In the genomic region with DNA sequence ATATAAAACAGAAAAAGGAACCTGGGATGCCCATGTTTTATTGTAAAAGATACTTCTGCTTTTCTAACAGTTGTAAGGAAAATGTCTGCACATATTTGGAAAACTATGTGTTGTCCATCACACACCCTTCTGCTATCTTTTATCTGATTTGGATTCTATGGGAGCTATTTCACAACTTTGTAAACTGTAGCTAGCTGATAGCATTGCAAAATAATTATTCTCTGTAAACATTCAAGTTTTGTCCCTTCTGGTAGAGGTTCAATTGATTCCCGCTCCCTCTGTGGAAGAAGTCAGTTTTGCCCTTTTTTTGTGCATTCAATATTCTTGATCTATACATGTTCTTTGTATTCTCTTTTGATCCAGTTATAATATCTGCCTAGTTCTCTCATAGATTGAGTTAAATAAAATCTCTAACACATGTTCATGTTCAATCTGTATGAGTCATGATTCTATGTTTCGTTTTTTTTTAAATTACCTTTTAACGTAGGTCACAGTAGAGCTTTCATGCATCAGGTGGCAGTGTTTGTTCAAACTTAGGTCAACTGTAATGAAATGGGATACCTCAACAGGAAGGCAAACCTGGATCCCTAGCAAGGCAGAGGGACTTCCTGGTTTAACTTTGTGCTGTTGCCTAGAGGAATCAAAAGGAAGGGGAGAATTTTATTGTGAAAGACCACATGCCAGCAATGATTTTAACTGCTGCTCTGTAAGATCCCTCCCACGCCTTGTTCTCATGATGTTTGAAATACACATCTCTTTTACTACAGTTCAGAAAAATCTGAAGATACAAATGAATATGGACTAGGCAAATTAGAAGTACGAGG, we compare ENCODE assay signal across 8 cellular contexts. TPM values are rescaled to one million over a fixed set of nuclear protein-coding genes. Genes with fewer than 3 reads are reported as not detected.
DNase-seq lines count a peak whose midpoint lies in the region; ATAC-seq and TF ChIP-seq lines count a peak whose summit lies in the region.

No MANE protein-coding gene starts in this region.

- peak overlapping the region in 2 of 5 donors; percentile 29 to 39 for H3K27ac ChIP-seq in stomach

- H3K27me3 ChIP-seq in stomach = no peaks in the 10 kb centered on the region

- no peaks in the 10 kb centered on the region for H3K36me3 ChIP-seq in stomach

- intact Hi-C loops in natural killer cell (cut with micrococcal nuclease) = loop anchor here (1.0 to 5.0 kb wide), 2 partner anchors 112 to 377 kb away; no protein-coding TSS in a partner anchor
- intact Hi-C loops in stomach (cut with DNase I; ENCODE audit: low total_unique reads) = loop anchor here (10.0 kb wide), 1 partner anchor 110 kb away; no protein-coding TSS in a partner anchor
- intact Hi-C loops in CD14-positive monocyte (cut with micrococcal nuclease) = no loop called here

- no peak for TF ChIP-seq POLR2A in stomach (IDR thresholded peaks at IDR 0.05)

- ATAC-seq in natural killer cell (peak in 2 of 3 donors; percentile 39 to 44), HG03097 (IDR thresholded peaks at IDR 0.05; ENCODE audit: low FRiP score, unreplicated experiment) (no peak)
- ATAC-seq in natural killer cell treated with Interleukin-12 subunit alpha and Interleukin-12 subunit beta and Interleukin-15 and Interleukin-18, amount 100 ng/mL, for 72 hours = no peak

- no peak overlapping the region for H3K4me3 ChIP-seq in stomach

- H3K36me3 Mint-ChIP-seq in natural killer cell (peaks cover 7% of the 10 kb centered on the region), CD14-positive monocyte (no peaks in the 10 kb centered on the region)
- peaks cover 6% of the 10 kb centered on the region for H3K36me3 Mint-ChIP-seq in natural killer cell treated with Interleukin-12 subunit alpha and Interleukin-12 subunit beta and Interleukin-15 and Interleukin-18, amount 100 ng/mL, for 72 hours

- H3K4me1 ChIP-seq in stomach = peaks cover 0 to 8% (median 4%) of the 10 kb centered on the region in 4 donors

- no peak for TF ChIP-seq CTCF in natural killer cell (IDR thresholded peaks at IDR 0.05)
- TF ChIP-seq CTCF in stomach (IDR thresholded peaks at IDR 0.05) = peak in 2 of 7 experiments; percentile 18 to 70
- TF ChIP-seq CTCF in CD14-positive monocyte (IDR thresholded peaks at IDR 0.05) = no peak

- H3K4me1 Mint-ChIP-seq in natural killer cell (peaks cover 6% of the 10 kb centered on the region in 2 donors), CD14-positive monocyte (no peaks in the 10 kb centered on the region)
- no peaks in the 10 kb centered on the region for H3K4me1 Mint-ChIP-seq in natural killer cell treated with Interleukin-12 subunit alpha and Interleukin-12 subunit beta and Interleukin-15 and Interleukin-18, amount 100 ng/mL, for 72 hours (ENCODE audit: low read depth in 2 of 2)

- no peak overlapping the region for H3K27ac Mint-ChIP-seq in natural killer cell
- H3K27ac Mint-ChIP-seq in natural killer cell treated with Interleukin-12 subunit alpha and Interleukin-12 subunit beta and Interleukin-15 and Interleukin-18, amount 100 ng/mL, for 72 hours = no peak overlapping the region
- no peak overlapping the region for H3K27ac Mint-ChIP-seq in CD14-positive monocyte

- H3K9me3 ChIP-seq in stomach = no peaks in the 10 kb centered on the region

- TF ChIP-seq EP300 in stomach (IDR thresholded peaks at IDR 0.05) = no peak

- DNase-seq in natural killer cell (no peak), SHP77 (lab: John Stamatoyannopoulos, UW) (peak; percentile 77 to 79), glomerular visceral epithelial cell (ENCODE audit: extremely low spot score) (peak; percentile 78), stomach (peak; percentile 31), NCI-H446 (lab: John Stamatoyannopoulos, UW) (no peak), CD14-positive monocyte (ENCODE audit: low spot score) (no peak)
- DNase-seq in natural killer cell treated with Interleukin-12 subunit alpha and Interleukin-12 subunit beta and Interleukin-15 and Interleukin-18, amount 100 ng/mL, for 72 hours (ENCODE audit: low spot score) = no peak

- H3K9me3 Mint-ChIP-seq in natural killer cell (peaks cover 4 to 5% of the 10 kb centered on the region in 2 donors), CD14-positive monocyte (peaks cover 4 to 14% (median 11%) of the 10 kb centered on the region in 7 donors)
- peaks cover 4% of the 10 kb centered on the region for H3K9me3 Mint-ChIP-seq in natural killer cell treated with Interleukin-12 subunit alpha and Interleukin-12 subunit beta and Interleukin-15 and Interleukin-18, amount 100 ng/mL, for 72 hours

- H3K27me3 Mint-ChIP-seq in natural killer cell (ENCODE audit: low read depth in 2 of 2) = peaks cover 16 to 32% of the 10 kb centered on the region in 2 donors
- peaks cover 17 to 21% of the 10 kb centered on the region in 2 donors for H3K27me3 Mint-ChIP-seq in natural killer cell treated with Interleukin-12 subunit alpha and Interleukin-12 subunit beta and Interleukin-15 and Interleukin-18, amount 100 ng/mL, for 72 hours
- H3K27me3 Mint-ChIP-seq in CD14-positive monocyte (ENCODE audit: low read depth in 3 of 3) = peaks cover 0 to 4% (median 4%) of the 10 kb centered on the region in 3 donors

- H3K4me3 Mint-ChIP-seq in natural killer cell (no peak overlapping the region), CD14-positive monocyte (no peak overlapping the region)
- H3K4me3 Mint-ChIP-seq in natural killer cell treated with Interleukin-12 subunit alpha and Interleukin-12 subunit beta and Interleukin-15 and Interleukin-18, amount 100 ng/mL, for 72 hours = no peak overlapping the region

- WGBS in stomach, 5 donors = 32 to 48% (median 41%) methylated on average over 5 of the region's 5 CpGs

RNA-seq across cellular contexts. Expression of a gene that starts 26.0 kb away (rescaled TPM):
- total RNA-seq in natural killer cell (10 to 100 TPM; 11.0 to 21.1 (median 13.5) TPM), stomach (10 to 100 TPM in 1 of 5 donors, 1 to 10 TPM in 4; 1.4 to 47.5 (median 5.5) TPM)
- 10 to 100 TPM in 1 of 2 donors, 1 to 10 TPM in 1; 7.2 to 15.3 TPM for total RNA-seq in natural killer cell treated with Interleukin-12 subunit alpha and Interleukin-12 subunit beta and Interleukin-15 and Interleukin-18, amount 100 ng/mL, for 72 hours
- polyA plus RNA-seq in stomach (1 to 10 TPM; 3.3 to 6.9 (median 4.4) TPM), CD14-positive monocyte (under 1 TPM; 0.43 to 0.70 TPM)

Comparison
In these comparisons a context has a peak if more than half of its experiments do, and no peak if none do; other contexts are left out.
1. ATAC-seq: peak in natural killer cell (2 of 3); none in natural killer cell treated with Interleukin-12 subunit alpha and Interleukin-12 subunit beta and Interleukin-15 and Interleukin-18, amount 100 ng/mL, for 72 hours (0 of 2) and HG03097 (single experiment).
2. DNase-seq: peak in SHP77 (2 of 2), glomerular visceral epithelial cell (single experiment) and stomach (single experiment); none in natural killer cell (single experiment), natural killer cell treated with Interleukin-12 subunit alpha and Interleukin-12 subunit beta and Interleukin-15 and Interleukin-18, amount 100 ng/mL, for 72 hours (single experiment), NCI-H446 (0 of 2) and CD14-positive monocyte (single experiment).
3. intact Hi-C loops: an anchor here in natural killer cell (1.0 to 5.0 kb wide) and stomach (10.0 kb wide); none called in CD14-positive monocyte.